ENCODE assay signal across 8 cellular contexts in the genomic region with DNA sequence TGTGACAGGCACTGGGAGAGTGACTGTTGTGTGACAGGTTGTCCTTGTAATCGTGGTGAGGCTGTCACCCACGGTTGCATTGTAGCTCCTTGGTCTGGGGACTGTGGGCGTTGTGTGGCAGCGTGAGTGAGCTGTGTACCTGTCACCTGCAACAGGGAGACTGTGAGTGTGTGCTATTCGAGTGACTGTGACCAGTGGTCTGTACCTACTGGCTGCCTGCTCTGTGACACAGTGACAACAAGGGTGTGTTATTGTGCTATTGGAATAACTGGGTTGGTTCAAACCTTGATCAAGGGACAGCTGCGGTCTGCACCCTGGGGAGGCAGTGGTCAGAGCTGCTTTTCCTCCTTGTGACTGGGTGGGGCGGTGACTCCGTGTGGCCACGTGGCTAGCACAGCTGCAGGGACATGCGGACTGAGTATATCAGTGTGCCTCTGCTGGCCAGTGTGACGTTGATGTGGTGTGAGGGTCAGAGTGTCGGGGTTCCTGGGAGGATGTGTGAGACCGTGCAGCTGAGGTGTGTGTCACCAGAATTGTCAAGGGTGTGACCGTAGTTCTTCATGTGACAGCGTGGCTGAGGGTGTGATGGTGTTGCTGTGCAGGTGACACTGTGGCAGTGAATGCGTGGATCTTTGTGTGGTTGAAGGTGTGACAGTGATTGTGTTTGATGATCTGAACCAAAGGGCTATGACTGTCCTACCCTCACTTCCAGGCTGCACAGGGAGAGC. TPM values are rescaled to one million over a fixed set of nuclear protein-coding genes. Genes with fewer than 3 reads are reported as not detected.
A peak's percentile ranks its signal among the peaks of the same experiment; 100 is the strongest.
DNase-seq lines count a peak whose midpoint lies in the region; ATAC-seq and TF ChIP-seq lines count a peak whose summit lies in the region.

No MANE protein-coding gene starts in this region.

- in situ Hi-C loops in brain microvascular endothelial cell (cut with HindIII; ENCODE audit: low pct_ligation_motif_present, low sequenced_read_pairs): no loop called here

- TF ChIP-seq CTCF in brain microvascular endothelial cell (IDR thresholded peaks at IDR 0.05; ENCODE audit: low read depth, low read length, missing control alignments) (no peak), GM10266 (IDR thresholded peaks at IDR 0.05; ENCODE audit: control insufficient read depth, insufficient read depth, low read depth, missing control alignments) (no peak)

- intact Hi-C loops in Right ventricle myocardium inferior (cut with DNase I): loop anchor here (2.0 kb wide), 1 partner anchor 46 kb away; no protein-coding TSS in a partner anchor
- intact Hi-C loops in cardiac septum (cut with DNase I): loop anchor here (2.0 kb wide), 1 partner anchor 108 kb away; no protein-coding TSS in a partner anchor

- H3K4me3 ChIP-seq in brain microvascular endothelial cell (ENCODE audit: low read depth, low read length): no peak overlapping the region

- no peaks in the 10 kb centered on the region for H3K27me3 ChIP-seq in brain microvascular endothelial cell (replicated peaks)

- ATAC-seq in Right ventricle myocardium inferior (peak; percentile 72), GM21786 (IDR thresholded peaks at IDR 0.05; ENCODE audit: unreplicated experiment) (no peak), GM18502 (IDR thresholded peaks at IDR 0.05; ENCODE audit: poor library complexity, unreplicated experiment) (no peak), GM19463 (IDR thresholded peaks at IDR 0.05; ENCODE audit: unreplicated experiment) (no peak)

- DNase-seq in Right ventricle myocardium inferior (ENCODE audit: missing footprints) (no peak), cardiac septum (ENCODE audit: low spot score) (no peak), brain microvascular endothelial cell (peak; percentile 73), mucosa of gallbladder (ENCODE audit: low spot score) (peak; percentile 77), GM10266 (ENCODE audit: extremely low spot score) (no peak)

- no peak overlapping the region for H3K27ac ChIP-seq in brain microvascular endothelial cell

- no peaks in the 10 kb centered on the region for H3K36me3 ChIP-seq in brain microvascular endothelial cell (replicated peaks)

RNA-seq across cellular contexts. Expression of a gene that starts 10.1 kb away (rescaled TPM):
- total RNA-seq in Right ventricle myocardium inferior (159 TPM), cardiac septum (123 TPM), mucosa of gallbladder (135 TPM)

RNA-seq across cellular contexts. Expression of a gene that starts 15.8 kb away (rescaled TPM):
- total RNA-seq in Right ventricle myocardium inferior: 9.9 TPM
- total RNA-seq in cardiac septum: 11.4 TPM
- 0.26 TPM for total RNA-seq in mucosa of gallbladder

RNA-seq across cellular contexts. Expression of a gene that starts 28.2 kb away (rescaled TPM):
- total RNA-seq in Right ventricle myocardium inferior (33.7 TPM), cardiac septum (23.5 TPM), mucosa of gallbladder (17.6 TPM)

RNA-seq across cellular contexts. Expression of a gene that starts 39.6 kb away (rescaled TPM):
- total RNA-seq in Right ventricle myocardium inferior: 171 TPM
- 143 TPM for total RNA-seq in cardiac septum
- total RNA-seq in mucosa of gallbladder: 83.0 TPM

RNA-seq across cellular contexts. Expression of a gene that starts 46.8 kb away (rescaled TPM):
- total RNA-seq in Right ventricle myocardium inferior: 496 TPM
- 412 TPM for total RNA-seq in cardiac septum
- 1,099 TPM for total RNA-seq in mucosa of gallbladder

Comparison
In these comparisons a context has a peak if more than half of its experiments do, and no peak if none do; other contexts are left out.
1. DNase-seq: peak in brain microvascular endothelial cell (single experiment) and mucosa of gallbladder (single experiment); none in Right ventricle myocardium inferior (single experiment), cardiac septum (single experiment) and GM10266 (single experiment).